25 cellular contexts compared by ENCODE assay signal in the genomic region with DNA sequence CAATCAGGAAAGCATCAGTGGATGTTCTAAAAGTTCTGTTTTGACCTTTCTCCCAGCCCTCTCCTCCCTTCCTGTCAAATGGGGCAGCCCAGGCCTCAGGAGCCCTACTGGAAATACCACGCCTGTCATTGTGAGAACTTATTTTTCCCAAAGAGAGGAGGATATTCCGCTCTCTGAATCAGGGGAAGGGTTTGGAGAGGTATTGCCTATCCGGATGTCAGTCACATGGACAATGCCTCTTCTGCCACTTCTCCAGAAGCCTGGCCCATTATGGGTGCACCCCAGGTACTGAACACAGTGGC.
"Had no signal": no experiment of that assay in that cellular context is flagged by ENCODE, and none has a peak within 500 bp of the region (broad histone marks: within the 10 kb centered on the region; RNA-seq: fewer than 3 reads in every experiment).

No MANE protein-coding gene starts in this region.

- H3K27me3 Mint-ChIP-seq: activated CD4-positive, alpha-beta memory T cell treated with anti-CD3 and anti-CD28 coated beads for 36 hours; activated CD4-positive, alpha-beta T cell treated with anti-CD3 and anti-CD28 coated beads, Interleukin-2, amount 10 ng/mL, durations not matched to agents 7 days and 5 days; activated naive CD8-positive, alpha-beta T cell treated with anti-CD3 and anti-CD28 coated beads, Interleukin-2, amount 50 U/mL, for 24 hours; brain had no signal

- H3K9me3 ChIP-seq: ascending aorta had no signal

- H3K9ac ChIP-seq: KMS-11 had no signal

- H3K4me2 ChIP-seq: KMS-11 had no signal

- H3K27ac ChIP-seq: ascending aorta, KMS-11 had no signal

- H3K9me3 Mint-ChIP-seq: activated CD4-positive, alpha-beta memory T cell treated with anti-CD3 and anti-CD28 coated beads for 36 hours; activated CD4-positive, alpha-beta T cell treated with anti-CD3 and anti-CD28 coated beads, Interleukin-2, amount 10 ng/mL, durations not matched to agents 7 days and 5 days; activated naive CD4-positive, alpha-beta T cell treated with anti-CD3 and anti-CD28 coated beads, Interleukin-2, amount 50 U/mL, for 72 hours; activated naive CD8-positive, alpha-beta T cell treated with anti-CD3 and anti-CD28 coated beads, Interleukin-2, amount 50 U/mL, for 24 hours; activated T-cell treated with anti-CD3 and anti-CD28 coated beads, Interleukin-2, amount 50 U/mL, for 4 hours; brain had no signal

- H3K4me1 ChIP-seq: ascending aorta had no signal

- DNase-seq: activated CD4-positive, alpha-beta memory T cell treated with anti-CD3 and anti-CD28 coated beads for 36 hours; activated CD4-positive, alpha-beta T cell treated with anti-CD3 and anti-CD28 coated beads, Interleukin-2, amount 10 ng/mL, durations not matched to agents 7 days and 5 days; activated CD4-positive, CD25-positive, alpha-beta regulatory T cell; activated CD8-positive, alpha-beta memory T cell treated with anti-CD3 and anti-CD28 coated beads for 24 hours; activated effector memory CD4-positive, alpha-beta T cell treated with anti-CD3 and anti-CD28 coated beads, Interleukin-2, amount 50 U/mL, for 16 hours; activated naive CD4-positive, alpha-beta T cell treated with Interleukin-2 at 50 U/mL for 16 hours; activated naive CD8-positive, alpha-beta T cell treated with anti-CD3 and anti-CD28 coated beads, Interleukin-2, amount 50 U/mL, for 24 hours; activated T-cell treated with anti-CD3 and anti-CD28 coated beads, Interleukin-2, amount 50 U/mL, for 4 hours; amniotic stem cell; NCI-H1092 treated with DMSO at 0.1 percent for 48 hours; NCI-H1417 treated with DMSO at 0.1 percent for 48 hours; NCI-H1694; NCI-H2029 treated with DMSO at 0.1 percent for 48 hours; NCI-H69; NK-92 treated with Interleukin-12 subunit alpha and Interleukin-12 subunit beta, amount 100 ng/mL, for 24 hours; OCI-M1; RPMI8226; SIG-M5; T-helper 17 cell; T-helper 9 cell had no signal

- H3K4me3 Mint-ChIP-seq: activated CD4-positive, alpha-beta memory T cell treated with anti-CD3 and anti-CD28 coated beads for 36 hours; activated CD4-positive, alpha-beta T cell treated with anti-CD3 and anti-CD28 coated beads, Interleukin-2, amount 10 ng/mL, durations not matched to agents 7 days and 5 days; activated naive CD8-positive, alpha-beta T cell treated with anti-CD3 and anti-CD28 coated beads, Interleukin-2, amount 50 U/mL, for 24 hours; activated T-cell treated with anti-CD3 and anti-CD28 coated beads, Interleukin-2, amount 50 U/mL, for 4 hours; brain; T-helper 17 cell had no signal

- H3K4me3 ChIP-seq: ascending aorta had no signal

- H3K4me1 Mint-ChIP-seq: activated naive CD8-positive, alpha-beta T cell treated with anti-CD3 and anti-CD28 coated beads, Interleukin-2, amount 50 U/mL, for 24 hours; brain; T-helper 17 cell had no signal

- ATAC-seq: activated naive CD4-positive, alpha-beta T cell treated with anti-CD3 and anti-CD28 coated beads, Interleukin-2, amount 50 U/mL, for 72 hours; activated naive CD8-positive, alpha-beta T cell treated with anti-CD3 and anti-CD28 coated beads, Interleukin-2, amount 50 U/mL, for 24 hours; activated T-cell treated with anti-CD3 and anti-CD28 coated beads, Interleukin-2, amount 50 U/mL, for 4 hours; Panc1; T-helper 17 cell had no signal

- H3K36me3 Mint-ChIP-seq: activated CD4-positive, alpha-beta memory T cell treated with anti-CD3 and anti-CD28 coated beads for 36 hours; activated naive CD4-positive, alpha-beta T cell treated with anti-CD3 and anti-CD28 coated beads, Interleukin-2, amount 50 U/mL, for 72 hours; brain had no signal

- H3K27ac Mint-ChIP-seq: activated CD4-positive, alpha-beta memory T cell treated with anti-CD3 and anti-CD28 coated beads for 36 hours; activated CD4-positive, alpha-beta T cell treated with anti-CD3 and anti-CD28 coated beads, Interleukin-2, amount 10 ng/mL, durations not matched to agents 7 days and 5 days; activated naive CD4-positive, alpha-beta T cell treated with anti-CD3 and anti-CD28 coated beads, Interleukin-2, amount 50 U/mL, for 72 hours; activated naive CD8-positive, alpha-beta T cell treated with anti-CD3 and anti-CD28 coated beads, Interleukin-2, amount 50 U/mL, for 24 hours; T-helper 17 cell had no signal

- H3K27me3 ChIP-seq: ascending aorta had no signal
